1 cellular context compared by ENCODE assay signal in genomic region chr1:159084152-159084551, GRCh38.
TF ChIP-seq lines count a peak whose summit lies in the region.

No MANE protein-coding gene starts in this region.

TF ChIP-seq in SK-N-SH, 30 proteins besides CTCF, POLR2A, EP300 and RAD21 (continued from another document):
- no peak for TF ChIP-seq MAX (IDR thresholded peaks at IDR 0.05; ENCODE audit: low read depth)
- TF ChIP-seq NFIC (IDR thresholded peaks at IDR 0.05; ENCODE audit: borderline replicate concordance), result no peak
- no peak for TF ChIP-seq MEF2A (IDR thresholded peaks at IDR 0.05; ENCODE audit: borderline replicate concordance, low read depth)
- TF ChIP-seq USF1 (IDR thresholded peaks at IDR 0.05; ENCODE audit: borderline replicate concordance, low read depth), result no peak
- TF ChIP-seq REST (IDR thresholded peaks at IDR 0.05; ENCODE audit: low read depth, low read length), result no peak
- TF ChIP-seq MXI1 (IDR thresholded peaks at IDR 0.05; ENCODE audit: low read depth, low read length), result no peak
- no peak for TF ChIP-seq GABPA (IDR thresholded peaks at IDR 0.05; ENCODE audit: low read depth)
- no peak for TF ChIP-seq CHD2 (IDR thresholded peaks at IDR 0.05; ENCODE audit: low read length, partially characterized antibody)
